ENCODE assay signal across 1 cellular context in genomic region chr1:11913291-11913690, GRCh38.
TF ChIP-seq lines count a peak whose summit lies in the region.

No MANE protein-coding gene starts in this region.

TF ChIP-seq in K562, 482 proteins besides CTCF, POLR2A, EP300 and RAD21 (continued from another document):
- TF ChIP-seq MGA (IDR thresholded peaks at IDR 0.05) (no peak), CHCHD3 (CRISPR knock-in tag; IDR thresholded peaks at IDR 0.05) (no peak), CHD1 (IDR thresholded peaks at IDR 0.05; ENCODE audit: low read length) (no peak), ZNF518B (CRISPR knock-in tag; IDR thresholded peaks at IDR 0.05) (no peak), ATF2 (CRISPR knock-in tag; IDR thresholded peaks at IDR 0.05) (no peak), ZNF133 (CRISPR knock-in tag; IDR thresholded peaks at IDR 0.05) (no peak)
